Comparison of ENCODE assay signal across 8 cellular contexts in the genomic region with DNA sequence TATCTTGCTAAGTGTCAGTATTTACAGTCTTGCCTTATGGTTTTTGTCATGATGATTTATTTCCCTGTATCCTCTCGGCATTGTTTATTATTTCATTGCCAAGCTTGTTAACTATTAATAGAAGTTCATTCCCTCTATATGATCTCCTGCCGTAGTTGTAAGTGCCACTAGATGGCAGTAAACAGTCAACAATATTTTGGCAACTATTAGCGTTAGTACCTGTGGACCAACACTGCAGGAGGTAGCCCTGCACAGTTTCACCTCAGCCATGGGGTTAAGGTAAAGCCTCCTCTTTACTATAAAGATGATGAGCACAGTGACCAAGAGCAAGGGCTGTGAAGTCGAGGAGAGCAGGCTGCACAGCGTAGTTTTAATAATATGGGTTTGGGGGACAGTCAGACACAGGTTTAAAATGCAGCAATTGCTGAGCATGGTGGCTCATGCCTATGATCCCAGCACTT. TPM values are rescaled to one million over a fixed set of nuclear protein-coding genes. Genes with fewer than 3 reads are reported as not detected.
A peak's percentile ranks its signal among the peaks of the same experiment; 100 is the strongest.
DNase-seq lines count a peak whose midpoint lies in the region; ATAC-seq, FAIRE-seq and TF ChIP-seq lines count a peak whose summit lies in the region.

No MANE protein-coding gene starts in this region.

- H3K4me1 ChIP-seq in small intestine (ENCODE audit: control insufficient read depth in 2 of 2, insufficient read depth in 1 of 2, low read depth in 1 of 2, low read length in 1 of 2), result no peaks in the 10 kb centered on the region

- FAIRE-seq in small intestine (lab: Jason Lieb, UNC), result peak; percentile 77

- H3K27ac ChIP-seq in small intestine (ENCODE audit: low read depth in 1 of 2, low read length in 1 of 2), result no peak overlapping the region

- H3K4me3 ChIP-seq in astrocyte of the spinal cord (ENCODE audit: low read depth, low read length) (no peak overlapping the region), small intestine (ENCODE audit: low read depth in 1 of 2, low read length in 2 of 2) (no peak overlapping the region)

- DNase-seq in EL (peak; percentile 50), LoVo (ENCODE audit: low spot score) (peak; percentile 76), SHP77 (lab: John Stamatoyannopoulos, UW) (peak; percentile 46 to 56), astrocyte of the spinal cord (ENCODE audit: low read depth, low spot score) (peak; percentile 58), iPS DF 4.7 (ENCODE audit: extremely low read depth, low spot score) (peak; percentile 33), small intestine (peak; percentile 87), NK-92 (lab: John Stamatoyannopoulos, UW; ENCODE audit: unreplicated experiment) (no peak)

- WGBS in small intestine, 3 donors, result 7 to 16% (median 13%) methylated on average over 5 of the region's 5 CpGs

- no peaks in the 10 kb centered on the region for H3K27me3 ChIP-seq in small intestine (ENCODE audit: control insufficient read depth in 2 of 2, insufficient read depth in 2 of 2, low read length in 2 of 2)

- in situ Hi-C loops in astrocyte of the spinal cord (cut with HindIII; ENCODE audit: low sequenced_read_pairs), result no loop called here

- peak; percentile 79 for TF ChIP-seq CTCF in astrocyte of the spinal cord (IDR thresholded peaks at IDR 0.05; ENCODE audit: low read depth, low read length)

- no peaks in the 10 kb centered on the region for H3K9me3 ChIP-seq in small intestine (ENCODE audit: control insufficient read depth, low read depth)

- peak; percentile 66 for ATAC-seq in GM21526 (IDR thresholded peaks at IDR 0.05; ENCODE audit: low FRiP score, unreplicated experiment)

- no peaks in the 10 kb centered on the region for H3K36me3 ChIP-seq in small intestine (ENCODE audit: control insufficient read depth in 2 of 2, insufficient read depth in 2 of 2, low read length in 2 of 2)

RNA-seq across cellular contexts. Expression of a gene that starts 26.1 kb away (rescaled TPM):
- 1 to 10 TPM; 1.6 to 3.8 (median 2.0) TPM for polyA plus RNA-seq in small intestine
